In genomic region chr10:101112799-101113594, GRCh38 we compare ENCODE assay signal across 21 cellular contexts. TPM values are rescaled to one million over a fixed set of nuclear protein-coding genes. Genes with fewer than 3 reads are reported as not detected.
"Had no signal": no experiment of that assay in that cellular context is flagged by ENCODE, and none has a peak within 500 bp of the region (broad histone marks: within the 10 kb centered on the region; RNA-seq: fewer than 3 reads in every experiment).

No MANE protein-coding gene starts in this region.

- H3K27ac ChIP-seq: cardiac muscle cell, esophagus muscularis mucosa, right atrium auricular region, testis had no signal

- H3K4me1 ChIP-seq: esophagus muscularis mucosa, right atrium auricular region, testis had no signal

- H3K4me1 Mint-ChIP-seq: activated CD8-positive, alpha-beta memory T cell treated with anti-CD3 and anti-CD28 coated beads, Interleukin-2, amount 10 ng/mL, durations not matched to agents 7 days and 5 days; natural killer cell; stimulated activated naive CD8-positive, alpha-beta T cell treated with anti-CD3 and anti-CD28 coated beads, Interleukin-15, amount 100 ng/mL, for 72 hours had no signal

- H3K36me3 ChIP-seq: cardiac muscle cell, esophagus muscularis mucosa, right atrium auricular region had no signal

- DNase-seq: activated CD4-positive, alpha-beta T cell treated with anti-CD3 and anti-CD28 coated beads, Interleukin-2, amount 50 U/mL, for 48 hours; activated CD8-positive, alpha-beta memory T cell treated with anti-CD3 and anti-CD28 coated beads, Interleukin-2, amount 10 ng/mL, durations not matched to agents 7 days and 5 days; activated gamma-delta T cell; activated T-cell treated with anti-CD3 and anti-CD28 coated beads, Interleukin-2, amount 50 U/mL, for 24 hours; hippocampal formation; left ventricle myocardium superior; mesendoderm; natural killer cell; nucleus accumbens; stimulated activated naive CD8-positive, alpha-beta T cell treated with anti-CD3 and anti-CD28 coated beads, Interleukin-15, amount 100 ng/mL, for 72 hours; T-helper 9 cell; testis had no signal

- H3K9me3 Mint-ChIP-seq: activated naive CD4-positive, alpha-beta T cell treated with anti-CD3 and anti-CD28 coated beads, Interleukin-2, amount 50 U/mL, for 72 hours; activated T-cell treated with anti-CD3 and anti-CD28 coated beads, Interleukin-2, amount 50 U/mL, for 24 hours; natural killer cell; stimulated activated naive CD8-positive, alpha-beta T cell treated with anti-CD3 and anti-CD28 coated beads, Interleukin-15, amount 100 ng/mL, for 72 hours had no signal

- H3K36me3 Mint-ChIP-seq: activated CD8-positive, alpha-beta memory T cell treated with anti-CD3 and anti-CD28 coated beads, Interleukin-2, amount 10 ng/mL, durations not matched to agents 7 days and 5 days; activated naive CD4-positive, alpha-beta T cell treated with anti-CD3 and anti-CD28 coated beads, Interleukin-2, amount 50 U/mL, for 72 hours; natural killer cell had no signal

- H3K27ac Mint-ChIP-seq: activated CD8-positive, alpha-beta memory T cell treated with anti-CD3 and anti-CD28 coated beads, Interleukin-2, amount 10 ng/mL, durations not matched to agents 7 days and 5 days; activated naive CD4-positive, alpha-beta T cell treated with anti-CD3 and anti-CD28 coated beads, Interleukin-2, amount 50 U/mL, for 72 hours; activated T-cell treated with anti-CD3 and anti-CD28 coated beads, Interleukin-2, amount 50 U/mL, for 24 hours; natural killer cell; progenitor cell of endocrine pancreas; stimulated activated naive CD8-positive, alpha-beta T cell treated with anti-CD3 and anti-CD28 coated beads, Interleukin-15, amount 100 ng/mL, for 72 hours had no signal

- H3K4me3 ChIP-seq: cardiac muscle cell, esophagus muscularis mucosa, right atrium auricular region, smooth muscle cell, testis had no signal

- ATAC-seq: activated CD8-positive, alpha-beta memory T cell treated with anti-CD3 and anti-CD28 coated beads, Interleukin-2, amount 10 ng/mL, durations not matched to agents 7 days and 5 days; activated naive CD4-positive, alpha-beta T cell treated with anti-CD3 and anti-CD28 coated beads, Interleukin-2, amount 50 U/mL, for 72 hours; left ventricle myocardium superior; natural killer cell; stimulated activated naive CD8-positive, alpha-beta T cell treated with anti-CD3 and anti-CD28 coated beads, Interleukin-15, amount 100 ng/mL, for 72 hours had no signal

- H3K4me3 Mint-ChIP-seq: activated CD8-positive, alpha-beta memory T cell treated with anti-CD3 and anti-CD28 coated beads, Interleukin-2, amount 10 ng/mL, durations not matched to agents 7 days and 5 days; activated T-cell treated with anti-CD3 and anti-CD28 coated beads, Interleukin-2, amount 50 U/mL, for 24 hours; natural killer cell; stimulated activated naive CD8-positive, alpha-beta T cell treated with anti-CD3 and anti-CD28 coated beads, Interleukin-15, amount 100 ng/mL, for 72 hours had no signal

- H3K9me3 ChIP-seq: esophagus muscularis mucosa, right atrium auricular region, testis had no signal

- H3K27me3 ChIP-seq: right atrium auricular region, testis had no signal

- FAIRE-seq: keratinocyte had no signal

RNA-seq across cellular contexts. Expression of gene TLX1, which starts 18.1 kb away (rescaled TPM):
- total RNA-seq: activated CD8-positive, alpha-beta memory T cell treated with anti-CD3 and anti-CD28 coated beads, Interleukin-2, amount 10 ng/mL, durations not matched to agents 7 days and 5 days; activated naive CD4-positive, alpha-beta T cell treated with anti-CD3 and anti-CD28 coated beads, Interleukin-2, amount 50 U/mL, for 72 hours; esophagus muscularis mucosa; glomerular endothelial cell; left ventricle myocardium superior; natural killer cell; progenitor cell of endocrine pancreas; right atrium auricular region; smooth muscle cell; ureter had no signal
- polyA plus RNA-seq: keratinocyte, smooth muscle cell had no signal
